ENCODE assay signal across 1 cellular context in the genomic region with DNA sequence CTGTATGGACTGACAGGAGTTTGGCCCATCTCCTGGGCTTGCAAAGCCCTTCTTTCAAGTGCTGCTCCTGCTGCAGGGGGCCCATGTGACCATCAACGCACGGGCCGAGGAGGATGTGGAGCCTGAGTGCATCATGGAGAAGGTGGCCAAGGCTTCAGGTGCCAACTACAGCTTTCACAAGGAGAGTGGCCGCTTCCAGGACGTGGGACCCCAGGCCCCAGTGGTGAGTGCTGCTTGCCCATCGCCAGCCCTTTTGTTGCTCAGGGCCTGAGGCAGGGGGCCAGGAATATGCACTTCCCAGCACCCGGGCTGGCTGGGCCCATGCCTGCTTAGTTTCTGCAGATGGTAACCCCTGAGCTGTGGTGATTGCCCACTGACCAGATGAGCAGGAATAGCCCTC.
TF ChIP-seq lines count a peak whose summit lies in the region.

No MANE protein-coding gene starts in this region.

TF ChIP-seq in GM12878, 131 proteins besides CTCF, POLR2A, EP300 and RAD21:
- TF ChIP-seq BCL11A (IDR thresholded peaks at IDR 0.05; ENCODE audit: low read depth, low read length) = no peak
- TF ChIP-seq JUNB (IDR thresholded peaks at IDR 0.05) = no peak
- TF ChIP-seq CHD4 (IDR thresholded peaks at IDR 0.05) = no peak
- TF ChIP-seq IKZF1 (conservative IDR thresholded peaks at IDR 0.05) = no peak
- TF ChIP-seq MTA3 (IDR thresholded peaks at IDR 0.05; ENCODE audit: borderline replicate concordance, low read length) = no peak
- no peak for TF ChIP-seq ZSCAN29 (IDR thresholded peaks at IDR 0.05)
- TF ChIP-seq CBFB (IDR thresholded peaks at IDR 0.05; ENCODE audit: low read depth) = no peak
- TF ChIP-seq, protein P1, sequence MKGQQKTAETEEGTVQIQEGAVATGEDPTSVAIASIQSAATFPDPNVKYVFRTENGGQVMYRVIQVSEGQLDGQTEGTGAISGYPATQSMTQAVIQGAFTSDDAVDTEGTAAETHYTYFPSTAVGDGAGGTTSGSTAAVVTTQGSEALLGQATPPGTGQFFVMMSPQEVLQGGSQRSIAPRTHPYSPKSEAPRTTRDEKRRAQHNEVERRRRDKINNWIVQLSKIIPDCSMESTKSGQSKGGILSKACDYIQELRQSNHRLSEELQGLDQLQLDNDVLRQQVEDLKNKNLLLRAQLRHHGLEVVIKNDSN (IDR thresholded peaks at IDR 0.05; ENCODE audit: borderline replicate concordance, extremely low read length, insufficient read depth, low read depth, low read length) = no peak
